1 cellular context compared by ENCODE assay signal in the genomic region with DNA sequence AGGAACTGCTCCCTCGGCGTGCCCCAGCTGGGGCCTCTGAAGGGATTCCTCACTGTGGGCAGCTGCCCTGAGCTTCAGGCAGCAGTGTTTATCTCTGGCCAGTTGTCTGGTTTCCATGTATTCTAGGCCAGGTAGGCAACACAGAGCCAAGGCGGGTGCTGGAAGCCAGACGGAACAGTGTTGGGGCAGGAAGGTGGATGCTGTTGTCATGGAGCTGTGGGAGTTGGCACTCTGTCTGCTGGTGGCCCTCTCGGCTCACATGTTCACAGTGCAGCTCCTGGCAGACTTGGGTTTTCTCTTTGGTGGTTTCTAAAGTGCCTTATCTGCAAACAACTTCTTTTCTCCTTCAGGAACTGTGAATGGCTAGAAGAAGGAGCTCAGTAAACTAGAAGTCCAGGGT.
TF ChIP-seq lines count a peak whose summit lies in the region.

No MANE protein-coding gene starts in this region.

TF ChIP-seq in GM12878, 131 proteins besides CTCF, POLR2A, EP300 and RAD21:
- TF ChIP-seq, protein P1, sequence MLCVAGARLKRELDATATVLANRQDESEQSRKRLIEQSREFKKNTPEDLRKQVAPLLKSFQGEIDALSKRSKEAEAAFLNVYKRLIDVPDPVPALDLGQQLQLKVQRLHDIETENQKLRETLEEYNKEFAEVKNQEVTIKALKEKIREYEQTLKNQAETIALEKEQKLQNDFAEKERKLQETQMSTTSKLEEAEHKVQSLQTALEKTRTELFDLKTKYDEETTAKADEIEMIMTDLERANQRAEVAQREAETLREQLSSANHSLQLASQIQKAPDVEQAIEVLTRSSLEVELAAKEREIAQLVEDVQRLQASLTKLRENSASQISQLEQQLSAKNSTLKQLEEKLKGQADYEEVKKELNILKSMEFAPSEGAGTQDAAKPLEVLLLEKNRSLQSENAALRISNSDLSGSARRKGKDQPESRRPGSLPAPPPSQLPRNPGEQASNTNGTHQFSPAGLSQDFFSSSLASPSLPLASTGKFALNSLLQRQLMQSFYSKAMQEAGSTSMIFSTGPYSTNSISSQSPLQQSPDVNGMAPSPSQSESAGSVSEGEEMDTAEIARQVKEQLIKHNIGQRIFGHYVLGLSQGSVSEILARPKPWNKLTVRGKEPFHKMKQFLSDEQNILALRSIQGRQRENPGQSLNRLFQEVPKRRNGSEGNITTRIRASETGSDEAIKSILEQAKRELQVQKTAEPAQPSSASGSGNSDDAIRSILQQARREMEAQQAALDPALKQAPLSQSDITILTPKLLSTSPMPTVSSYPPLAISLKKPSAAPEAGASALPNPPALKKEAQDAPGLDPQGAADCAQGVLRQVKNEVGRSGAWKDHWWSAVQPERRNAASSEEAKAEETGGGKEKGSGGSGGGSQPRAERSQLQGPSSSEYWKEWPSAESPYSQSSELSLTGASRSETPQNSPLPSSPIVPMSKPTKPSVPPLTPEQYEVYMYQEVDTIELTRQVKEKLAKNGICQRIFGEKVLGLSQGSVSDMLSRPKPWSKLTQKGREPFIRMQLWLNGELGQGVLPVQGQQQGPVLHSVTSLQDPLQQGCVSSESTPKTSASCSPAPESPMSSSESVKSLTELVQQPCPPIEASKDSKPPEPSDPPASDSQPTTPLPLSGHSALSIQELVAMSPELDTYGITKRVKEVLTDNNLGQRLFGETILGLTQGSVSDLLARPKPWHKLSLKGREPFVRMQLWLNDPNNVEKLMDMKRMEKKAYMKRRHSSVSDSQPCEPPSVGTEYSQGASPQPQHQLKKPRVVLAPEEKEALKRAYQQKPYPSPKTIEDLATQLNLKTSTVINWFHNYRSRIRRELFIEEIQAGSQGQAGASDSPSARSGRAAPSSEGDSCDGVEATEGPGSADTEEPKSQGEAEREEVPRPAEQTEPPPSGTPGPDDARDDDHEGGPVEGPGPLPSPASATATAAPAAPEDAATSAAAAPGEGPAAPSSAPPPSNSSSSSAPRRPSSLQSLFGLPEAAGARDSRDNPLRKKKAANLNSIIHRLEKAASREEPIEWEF (IDR thresholded peaks at IDR 0.05; ENCODE audit: insufficient replicate concordance, low read depth, low read length), result no peak
- TF ChIP-seq SMAD5 (IDR thresholded peaks at IDR 0.05; ENCODE audit: low read depth), result no peak
- no peak for TF ChIP-seq RBBP5 (conservative IDR thresholded peaks at IDR 0.05)
- no peak for TF ChIP-seq NRF1 (conservative IDR thresholded peaks at IDR 0.05; ENCODE audit: low read depth, low read length)
- no peak for TF ChIP-seq LARP7 (IDR thresholded peaks at IDR 0.05)
- no peak for TF ChIP-seq ZNF217 (IDR thresholded peaks at IDR 0.05)
- TF ChIP-seq, protein P2, sequence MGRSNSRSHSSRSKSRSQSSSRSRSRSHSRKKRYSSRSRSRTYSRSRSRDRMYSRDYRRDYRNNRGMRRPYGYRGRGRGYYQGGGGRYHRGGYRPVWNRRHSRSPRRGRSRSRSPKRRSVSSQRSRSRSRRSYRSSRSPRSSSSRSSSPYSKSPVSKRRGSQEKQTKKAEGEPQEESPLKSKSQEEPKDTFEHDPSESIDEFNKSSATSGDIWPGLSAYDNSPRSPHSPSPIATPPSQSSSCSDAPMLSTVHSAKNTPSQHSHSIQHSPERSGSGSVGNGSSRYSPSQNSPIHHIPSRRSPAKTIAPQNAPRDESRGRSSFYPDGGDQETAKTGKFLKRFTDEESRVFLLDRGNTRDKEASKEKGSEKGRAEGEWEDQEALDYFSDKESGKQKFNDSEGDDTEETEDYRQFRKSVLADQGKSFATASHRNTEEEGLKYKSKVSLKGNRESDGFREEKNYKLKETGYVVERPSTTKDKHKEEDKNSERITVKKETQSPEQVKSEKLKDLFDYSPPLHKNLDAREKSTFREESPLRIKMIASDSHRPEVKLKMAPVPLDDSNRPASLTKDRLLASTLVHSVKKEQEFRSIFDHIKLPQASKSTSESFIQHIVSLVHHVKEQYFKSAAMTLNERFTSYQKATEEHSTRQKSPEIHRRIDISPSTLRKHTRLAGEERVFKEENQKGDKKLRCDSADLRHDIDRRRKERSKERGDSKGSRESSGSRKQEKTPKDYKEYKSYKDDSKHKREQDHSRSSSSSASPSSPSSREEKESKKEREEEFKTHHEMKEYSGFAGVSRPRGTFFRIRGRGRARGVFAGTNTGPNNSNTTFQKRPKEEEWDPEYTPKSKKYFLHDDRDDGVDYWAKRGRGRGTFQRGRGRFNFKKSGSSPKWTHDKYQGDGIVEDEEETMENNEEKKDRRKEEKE (IDR thresholded peaks at IDR 0.05), result no peak
- no peak for TF ChIP-seq CHD4 (IDR thresholded peaks at IDR 0.05)
- TF ChIP-seq FOS (IDR thresholded peaks at IDR 0.05; ENCODE audit: borderline replicate concordance, extremely low read depth, insufficient read length), result no peak
- TF ChIP-seq PAX5 (IDR thresholded peaks at IDR 0.05; ENCODE audit: borderline replicate concordance, low read depth, low read length), result no peak
- no peak for TF ChIP-seq ZNF384 (IDR thresholded peaks at IDR 0.05; ENCODE audit: borderline replicate concordance, low read depth, low read length)
- no peak for TF ChIP-seq SMAD1 (IDR thresholded peaks at IDR 0.05; ENCODE audit: low read depth, partially characterized antibody)
- TF ChIP-seq SPI1 (IDR thresholded peaks at IDR 0.05; ENCODE audit: borderline replicate concordance, insufficient read depth, low read depth, low read length), result no peak
- no peak for TF ChIP-seq SIX5 (IDR thresholded peaks at IDR 0.05; ENCODE audit: low read depth, low read length, severe bottlenecking)
- TF ChIP-seq EED (IDR thresholded peaks at IDR 0.05; ENCODE audit: low read depth), result no peak
- TF ChIP-seq RCOR1 (conservative IDR thresholded peaks at IDR 0.05; ENCODE audit: low read depth, low read length), result no peak
- TF ChIP-seq POLR2AphosphoS5 (IDR thresholded peaks at IDR 0.05; ENCODE audit: low read length), result no peak
- TF ChIP-seq, protein P3, sequence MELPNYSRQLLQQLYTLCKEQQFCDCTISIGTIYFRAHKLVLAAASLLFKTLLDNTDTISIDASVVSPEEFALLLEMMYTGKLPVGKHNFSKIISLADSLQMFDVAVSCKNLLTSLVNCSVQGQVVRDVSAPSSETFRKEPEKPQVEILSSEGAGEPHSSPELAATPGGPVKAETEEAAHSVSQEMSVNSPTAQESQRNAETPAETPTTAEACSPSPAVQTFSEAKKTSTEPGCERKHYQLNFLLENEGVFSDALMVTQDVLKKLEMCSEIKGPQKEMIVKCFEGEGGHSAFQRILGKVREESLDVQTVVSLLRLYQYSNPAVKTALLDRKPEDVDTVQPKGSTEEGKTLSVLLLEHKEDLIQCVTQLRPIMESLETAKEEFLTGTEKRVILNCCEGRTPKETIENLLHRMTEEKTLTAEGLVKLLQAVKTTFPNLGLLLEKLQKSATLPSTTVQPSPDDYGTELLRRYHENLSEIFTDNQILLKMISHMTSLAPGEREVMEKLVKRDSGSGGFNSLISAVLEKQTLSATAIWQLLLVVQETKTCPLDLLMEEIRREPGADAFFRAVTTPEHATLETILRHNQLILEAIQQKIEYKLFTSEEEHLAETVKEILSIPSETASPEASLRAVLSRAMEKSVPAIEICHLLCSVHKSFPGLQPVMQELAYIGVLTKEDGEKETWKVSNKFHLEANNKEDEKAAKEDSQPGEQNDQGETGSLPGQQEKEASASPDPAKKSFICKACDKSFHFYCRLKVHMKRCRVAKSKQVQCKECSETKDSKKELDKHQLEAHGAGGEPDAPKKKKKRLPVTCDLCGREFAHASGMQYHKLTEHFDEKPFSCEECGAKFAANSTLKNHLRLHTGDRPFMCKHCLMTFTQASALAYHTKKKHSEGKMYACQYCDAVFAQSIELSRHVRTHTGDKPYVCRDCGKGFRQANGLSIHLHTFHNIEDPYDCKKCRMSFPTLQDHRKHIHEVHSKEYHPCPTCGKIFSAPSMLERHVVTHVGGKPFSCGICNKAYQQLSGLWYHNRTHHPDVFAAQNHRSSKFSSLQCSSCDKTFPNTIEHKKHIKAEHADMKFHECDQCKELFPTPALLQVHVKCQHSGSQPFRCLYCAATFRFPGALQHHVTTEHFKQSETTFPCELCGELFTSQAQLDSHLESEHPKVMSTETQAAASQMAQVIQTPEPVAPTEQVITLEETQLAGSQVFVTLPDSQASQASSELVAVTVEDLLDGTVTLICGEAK (IDR thresholded peaks at IDR 0.05; ENCODE audit: borderline replicate concordance), result no peak
- TF ChIP-seq, protein P4, sequence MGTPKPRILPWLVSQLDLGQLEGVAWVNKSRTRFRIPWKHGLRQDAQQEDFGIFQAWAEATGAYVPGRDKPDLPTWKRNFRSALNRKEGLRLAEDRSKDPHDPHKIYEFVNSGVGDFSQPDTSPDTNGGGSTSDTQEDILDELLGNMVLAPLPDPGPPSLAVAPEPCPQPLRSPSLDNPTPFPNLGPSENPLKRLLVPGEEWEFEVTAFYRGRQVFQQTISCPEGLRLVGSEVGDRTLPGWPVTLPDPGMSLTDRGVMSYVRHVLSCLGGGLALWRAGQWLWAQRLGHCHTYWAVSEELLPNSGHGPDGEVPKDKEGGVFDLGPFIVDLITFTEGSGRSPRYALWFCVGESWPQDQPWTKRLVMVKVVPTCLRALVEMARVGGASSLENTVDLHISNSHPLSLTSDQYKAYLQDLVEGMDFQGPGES (IDR thresholded peaks at IDR 0.05), result no peak
